ENCODE assay signal across 23 cellular contexts in the genomic region with DNA sequence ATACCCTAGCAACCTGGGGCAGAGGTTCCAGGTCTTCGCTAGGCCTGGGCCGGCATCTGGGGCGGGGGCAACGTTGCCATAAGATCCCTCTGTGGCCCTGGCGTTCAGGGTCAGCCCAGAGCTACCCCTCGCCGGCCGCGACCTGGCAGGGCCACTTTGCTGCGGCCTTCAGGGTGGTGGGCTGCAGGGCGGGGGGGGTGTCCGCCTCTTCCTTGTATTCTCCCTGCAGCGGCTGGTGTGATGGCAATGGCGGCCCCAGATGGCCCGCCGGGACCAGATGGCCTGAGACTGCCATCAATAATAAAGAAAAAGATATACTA.
DNase-seq lines count a peak whose midpoint lies in the region; ATAC-seq, FAIRE-seq and TF ChIP-seq lines count a peak whose summit lies in the region.
"Had no signal": no experiment of that assay in that cellular context is flagged by ENCODE, and none has a peak within 500 bp of the region (broad histone marks: within the 10 kb centered on the region; RNA-seq: fewer than 3 reads in every experiment).

No MANE protein-coding gene starts in this region.

- H3K4me3 ChIP-seq in SK-N-SH (ENCODE audit: low read depth in 2 of 2, low read length in 1 of 2) = no peak overlapping the region
- no peak overlapping the region for H3K4me3 ChIP-seq in kidney (ENCODE audit: low read length in 2 of 2)
- no peak overlapping the region for H3K4me3 ChIP-seq in aorta (ENCODE audit: low read length in 2 of 2)
- H3K4me3 ChIP-seq: BLaER1, GM23248 had no signal

- H3F3A ChIP-seq in SK-N-SH (replicated peaks; ENCODE audit: insufficient read depth) = no peaks in the 10 kb centered on the region

- ATAC-seq in SK-N-SH treated with all-trans-retinoic acid at 6 μM for 48 hours (no peak), aorta (ENCODE audit: low FRiP score) (peak; percentile 31)
- ATAC-seq: CD8-positive, alpha-beta T cell; HCT116 had no signal

- 80% methylated on average over 6 of the region's 16 CpGs for WGBS in SK-N-SH (ENCODE audit: low lambda C conversion rate)
- 92 to 93% methylated on average over 15 to 16 of the region's 16 CpGs for WGBS in aorta, 2 donors

- H2AFZ ChIP-seq in SK-N-SH (ENCODE audit: low read depth) = no peak overlapping the region
- H2AFZ ChIP-seq: GM23248 had no signal

- TF ChIP-seq RAD21 in SK-N-SH (IDR thresholded peaks at IDR 0.05; ENCODE audit: low read length) = no peak

- POLR2A ChIA-PET in SK-N-SH (lab: Yijun Ruan, JAX) = no interaction called here

- H3K27me3 ChIP-seq in SK-N-SH (ENCODE audit: insufficient read depth) = no peaks in the 10 kb centered on the region
- no peaks in the 10 kb centered on the region for H3K27me3 ChIP-seq in aorta (ENCODE audit: control insufficient read depth in 1 of 2, insufficient read depth in 2 of 2, low read length in 1 of 2)
- H3K27me3 ChIP-seq: BLaER1 had no signal

- H3K9me2 ChIP-seq in SK-N-SH = no peaks in the 10 kb centered on the region

- no peak for TF ChIP-seq POLR2A in H54 (IDR thresholded peaks at IDR 0.05; ENCODE audit: low read depth, low read length)

- H3K27ac ChIP-seq in SK-N-SH (ENCODE audit: low read depth in 2 of 2, low read length in 1 of 2) = no peak overlapping the region
- no peak overlapping the region for H3K27ac ChIP-seq in kidney (ENCODE audit: low read depth in 2 of 2, low read length in 2 of 2)
- H3K27ac ChIP-seq in aorta (ENCODE audit: low read depth in 1 of 2, low read length in 2 of 2) = no peak overlapping the region
- H3K27ac ChIP-seq: 22Rv1, BLaER1, C4-2B, GM23248 had no signal

- no peaks in the 10 kb centered on the region for H3K36me3 ChIP-seq in SK-N-SH (replicated peaks in 1 of 2; ENCODE audit: control insufficient read depth in 1 of 2, insufficient read depth in 2 of 2, low read length in 1 of 2)
- H3K36me3 ChIP-seq in kidney (ENCODE audit: control insufficient read depth in 1 of 2, insufficient read depth in 2 of 2, low read length in 2 of 2) = no peaks in the 10 kb centered on the region
- no peaks in the 10 kb centered on the region for H3K36me3 ChIP-seq in aorta (ENCODE audit: control insufficient read depth in 1 of 2, insufficient read depth in 2 of 2, low read length in 1 of 2)
- H3K36me3 ChIP-seq: BLaER1 had no signal

- intact Hi-C loops in kidney (cut with DNase I) = no loop called here
- intact Hi-C loops in aorta (cut with DNase I) = no loop called here

- TF ChIP-seq CTCF in SK-N-SH (IDR thresholded peaks at IDR 0.05) (no peak), kidney (IDR thresholded peaks at IDR 0.05; ENCODE audit: borderline replicate concordance, extremely low read depth, insufficient read depth) (no peak)

- H3K9ac ChIP-seq in SK-N-SH (no peak overlapping the region), kidney (ENCODE audit: low read length in 2 of 2) (no peak overlapping the region)
- H3K9ac ChIP-seq: BLaER1, GM23248 had no signal

- DNase-seq in SK-N-SH (peak; percentile 8), D341Med (ENCODE audit: low spot score) (peak; percentile 14), kidney (peak; percentile 60), aorta (peak in 1 of 2 donors; percentile 59), NCI-H510A (lab: John Stamatoyannopoulos, UW) (no peak), H54 (ENCODE audit: insufficient read length, low spot score) (no peak)
- DNase-seq: Caco-2; CD4-positive, CD25-positive, alpha-beta regulatory T cell; CD8-positive, alpha-beta T cell; DMS 273 treated with DMSO at 0.1 percent for 48 hours; DMS79; EL; GDM1; GM23248 had no signal

- CTCF ChIA-PET in SK-N-SH (lab: Yijun Ruan, JAX) = no interaction called here

- H4K20me1 ChIP-seq in SK-N-SH (ENCODE audit: insufficient read depth) = no peaks in the 10 kb centered on the region
- H4K20me1 ChIP-seq: BLaER1 had no signal

- no peaks in the 10 kb centered on the region for H3K79me2 ChIP-seq in SK-N-SH (ENCODE audit: insufficient read depth)

- TF ChIP-seq EP300 in SK-N-SH (IDR thresholded peaks at IDR 0.05; ENCODE audit: borderline replicate concordance in 1 of 2, low read depth in 1 of 2, low read length in 1 of 2) = no peak

- H3K9me3 ChIP-seq in SK-N-SH (no peaks in the 10 kb centered on the region), kidney (ENCODE audit: control insufficient read depth in 1 of 2, low read length in 2 of 2) (no peaks in the 10 kb centered on the region), aorta (ENCODE audit: control insufficient read depth, low read length) (no peaks in the 10 kb centered on the region)
- H3K9me3 ChIP-seq: BLaER1, Caco-2 had no signal

- H3K4me1 ChIP-seq in SK-N-SH (ENCODE audit: control insufficient read depth in 1 of 2, insufficient read depth in 2 of 2, low read depth in 1 of 2, low read length in 1 of 2) (peaks cover 0 to 3% of the 10 kb centered on the region in 2 experiments; a peak in 2 of 4 replicates), kidney (ENCODE audit: control insufficient read depth in 1 of 2, insufficient read depth in 1 of 2, low read depth in 1 of 2, low read length in 2 of 2) (no peaks in the 10 kb centered on the region), aorta (ENCODE audit: control insufficient read depth in 1 of 2, insufficient read depth in 2 of 2, low read length in 2 of 2) (no peaks in the 10 kb centered on the region)
- H3K4me1 ChIP-seq: BLaER1, Caco-2 had no signal

- FAIRE-seq in kidney (lab: Jason Lieb, UNC) (no peak), H54 (lab: Jason Lieb, UNC) (no peak)
- FAIRE-seq: D721Med, GM12891, GM18507, H1 had no signal

- no peak overlapping the region for H3K4me2 ChIP-seq in SK-N-SH
- H3K4me2 ChIP-seq: BLaER1 had no signal

TF ChIP-seq in SK-N-SH, 30 proteins besides CTCF, POLR2A, EP300 and RAD21 (continues in another document):
- no peak for TF ChIP-seq SIN3A (IDR thresholded peaks at IDR 0.05; ENCODE audit: borderline replicate concordance, low read depth, low read length)
- TF ChIP-seq ELF1 (IDR thresholded peaks at IDR 0.05) = no peak
- no peak for TF ChIP-seq MXI1 (IDR thresholded peaks at IDR 0.05; ENCODE audit: low read depth, low read length)
- no peak for TF ChIP-seq GABPA (IDR thresholded peaks at IDR 0.05; ENCODE audit: low read depth)
- TF ChIP-seq MAX (IDR thresholded peaks at IDR 0.05; ENCODE audit: low read depth) = no peak

TF ChIP-seq in SK-N-SH treated with all-trans-retinoic acid at 6 μM for 48 hours, 23 proteins besides CTCF, POLR2A, EP300 and RAD21 (continues in another document):
- TF ChIP-seq, protein P1, sequence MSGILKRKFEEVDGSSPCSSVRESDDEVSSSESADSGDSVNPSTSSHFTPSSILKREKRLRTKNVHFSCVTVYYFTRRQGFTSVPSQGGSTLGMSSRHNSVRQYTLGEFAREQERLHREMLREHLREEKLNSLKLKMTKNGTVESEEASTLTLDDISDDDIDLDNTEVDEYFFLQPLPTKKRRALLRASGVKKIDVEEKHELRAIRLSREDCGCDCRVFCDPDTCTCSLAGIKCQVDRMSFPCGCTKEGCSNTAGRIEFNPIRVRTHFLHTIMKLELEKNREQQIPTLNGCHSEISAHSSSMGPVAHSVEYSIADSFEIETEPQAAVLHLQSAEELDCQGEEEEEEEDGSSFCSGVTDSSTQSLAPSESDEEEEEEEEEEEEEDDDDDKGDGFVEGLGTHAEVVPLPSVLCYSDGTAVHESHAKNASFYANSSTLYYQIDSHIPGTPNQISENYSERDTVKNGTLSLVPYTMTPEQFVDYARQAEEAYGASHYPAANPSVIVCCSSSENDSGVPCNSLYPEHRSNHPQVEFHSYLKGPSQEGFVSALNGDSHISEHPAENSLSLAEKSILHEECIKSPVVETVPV (CRISPR knock-in tag; IDR thresholded peaks at IDR 0.05) = no peak
- TF ChIP-seq ZNF565 (CRISPR knock-in tag; conservative IDR thresholded peaks at IDR 0.05; ENCODE audit: low read depth) = no peak
- TF ChIP-seq GLIS3 (CRISPR knock-in tag; IDR thresholded peaks at IDR 0.05) = no peak
- TF ChIP-seq ZNF70 (CRISPR knock-in tag; IDR thresholded peaks at IDR 0.05) = no peak
- no peak for TF ChIP-seq ZC3H10 (CRISPR knock-in tag; IDR thresholded peaks at IDR 0.05)
- no peak for TF ChIP-seq ESRRG (CRISPR knock-in tag; IDR thresholded peaks at IDR 0.05)
- TF ChIP-seq TCF4 (CRISPR knock-in tag; IDR thresholded peaks at IDR 0.05; ENCODE audit: borderline replicate concordance) = no peak
- no peak for TF ChIP-seq ZFP30 (CRISPR knock-in tag; IDR thresholded peaks at IDR 0.05)
- TF ChIP-seq, protein P2, sequence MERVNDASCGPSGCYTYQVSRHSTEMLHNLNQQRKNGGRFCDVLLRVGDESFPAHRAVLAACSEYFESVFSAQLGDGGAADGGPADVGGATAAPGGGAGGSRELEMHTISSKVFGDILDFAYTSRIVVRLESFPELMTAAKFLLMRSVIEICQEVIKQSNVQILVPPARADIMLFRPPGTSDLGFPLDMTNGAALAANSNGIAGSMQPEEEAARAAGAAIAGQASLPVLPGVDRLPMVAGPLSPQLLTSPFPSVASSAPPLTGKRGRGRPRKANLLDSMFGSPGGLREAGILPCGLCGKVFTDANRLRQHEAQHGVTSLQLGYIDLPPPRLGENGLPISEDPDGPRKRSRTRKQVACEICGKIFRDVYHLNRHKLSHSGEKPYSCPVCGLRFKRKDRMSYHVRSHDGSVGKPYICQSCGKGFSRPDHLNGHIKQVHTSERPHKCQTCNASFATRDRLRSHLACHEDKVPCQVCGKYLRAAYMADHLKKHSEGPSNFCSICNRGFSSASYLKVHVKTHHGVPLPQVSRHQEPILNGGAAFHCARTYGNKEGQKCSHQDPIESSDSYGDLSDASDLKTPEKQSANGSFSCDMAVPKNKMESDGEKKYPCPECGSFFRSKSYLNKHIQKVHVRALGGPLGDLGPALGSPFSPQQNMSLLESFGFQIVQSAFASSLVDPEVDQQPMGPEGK (CRISPR knock-in tag; IDR thresholded peaks at IDR 0.05; ENCODE audit: borderline replicate concordance) = no peak
- no peak for TF ChIP-seq BACH2 (CRISPR knock-in tag; IDR thresholded peaks at IDR 0.05; ENCODE audit: borderline replicate concordance)
- TF ChIP-seq OSR1 (CRISPR knock-in tag; IDR thresholded peaks at IDR 0.05) = no peak

Comparison
In these comparisons a context has a peak if more than half of its experiments do, and no peak if none do; other contexts are left out.
1. DNase-seq: peak in SK-N-SH (single experiment), D341Med (single experiment) and kidney (single experiment); none in NCI-H510A (single experiment) and H54 (single experiment).